8 cellular contexts compared by ENCODE assay signal in the genomic region with DNA sequence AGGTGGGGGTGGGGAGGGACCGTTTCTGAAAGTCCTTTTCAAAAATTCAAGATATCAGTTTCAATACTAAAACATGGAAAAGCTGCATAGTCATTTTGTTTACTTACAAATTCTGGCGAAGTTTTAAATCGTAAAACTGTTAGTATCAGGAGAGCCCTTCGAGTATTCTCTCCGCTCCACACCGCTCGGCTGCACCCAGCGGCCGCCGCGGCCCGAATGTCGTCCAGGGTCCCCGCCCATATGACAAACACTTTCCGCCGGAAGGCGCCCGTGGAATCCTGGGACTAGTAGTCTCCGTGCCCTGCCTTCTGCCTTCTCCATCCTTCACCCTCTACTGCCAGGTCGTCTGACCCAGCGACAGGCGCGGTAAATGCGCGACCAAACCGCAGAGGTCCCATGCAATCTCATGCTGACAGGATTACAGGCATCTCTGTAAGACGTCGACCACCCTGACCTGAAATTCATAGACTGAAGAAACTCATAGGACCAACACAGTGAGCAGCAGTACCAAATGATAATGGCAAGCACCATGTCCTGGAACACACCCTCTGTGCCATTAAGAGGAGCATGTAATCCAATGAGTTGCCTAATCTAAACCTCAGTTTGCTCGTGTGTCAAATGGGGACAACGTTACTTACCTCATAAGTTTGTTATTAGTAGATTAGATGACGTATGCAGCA. TPM values are rescaled to one million over a fixed set of nuclear protein-coding genes. Genes with fewer than 3 reads are reported as not detected.
A peak's percentile ranks its signal among the peaks of the same experiment; 100 is the strongest.
DNase-seq lines count a peak whose midpoint lies in the region; ATAC-seq, FAIRE-seq and TF ChIP-seq lines count a peak whose summit lies in the region.

TOR1AIP2 (minus strand) TSS at position 218 of the 680 bp plus-strand sequence. CDS start 25,138 bp downstream, outside the sequence.

- H3K4me1 ChIP-seq in OCI-LY3 (ENCODE audit: low read length) (peaks cover 38% of the 10 kb centered on the region), endothelial cell of umbilical vein (ENCODE audit: control insufficient read depth, extremely low read depth, insufficient read depth, low read length) (peaks cover 20% of the 10 kb centered on the region)

- H3K27me3 ChIP-seq in OCI-LY3 (ENCODE audit: low read depth, low read length) (no peaks in the 10 kb centered on the region), endothelial cell of umbilical vein (ENCODE audit: control insufficient read depth in 2 of 2, insufficient read depth in 2 of 2, low read length in 2 of 2) (no peaks in the 10 kb centered on the region)

- no peaks in the 10 kb centered on the region for H3K9me3 ChIP-seq in OCI-LY3 (ENCODE audit: insufficient read depth, low read length)
- H3K9me3 ChIP-seq in endothelial cell of umbilical vein (replicated peaks; ENCODE audit: control insufficient read depth, insufficient read depth, low read length): no peaks in the 10 kb centered on the region

- peak within 1 kb of the TSS; percentile 22 for H3K27ac ChIP-seq in OCI-LY3 (ENCODE audit: low read length)
- peak within 1 kb of the TSS; percentile 56 for H3K27ac ChIP-seq in endothelial cell of umbilical vein (ENCODE audit: insufficient read depth, low read depth, low read length)

- H3K4me3 ChIP-seq in OCI-LY3 (ENCODE audit: low read length) (peak within 1 kb of the TSS; percentile 77), endothelial cell of umbilical vein (replicated peaks in 1 of 3; ENCODE audit: insufficient read depth in 1 of 3, low read depth in 1 of 3, low read length in 3 of 3) (peak within 1 kb of the TSS; percentile 74 to 95 (median 89))

- intact Hi-C loops in endothelial cell of umbilical vein (cut with micrococcal nuclease): no loop called here

- H2AFZ ChIP-seq in OCI-LY3 (ENCODE audit: low read depth, low read length) (peak within 1 kb of the TSS; percentile 66), endothelial cell of umbilical vein (ENCODE audit: low read depth, low read length) (peak within 1 kb of the TSS; percentile 34)

- peak within 1 kb of the TSS; percentile 59 for H3K4me2 ChIP-seq in OCI-LY3 (ENCODE audit: low read length)
- H3K4me2 ChIP-seq in endothelial cell of umbilical vein (ENCODE audit: insufficient read depth, low read length): peak within 1 kb of the TSS; percentile 97

- ATAC-seq in GM21381 (IDR thresholded peaks at IDR 0.05; ENCODE audit: unreplicated experiment): peak; percentile 60

- CTCF ChIA-PET in endothelial cell of umbilical vein (lab: Charles Lee): interaction anchor here (0.7 to 1.1 kb wide), 2 partner anchors 63 to 172 kb away, joined by 3 read pairs; no protein-coding TSS in a partner anchor

- H3K36me3 ChIP-seq in OCI-LY3 (replicated peaks; ENCODE audit: low read depth, low read length) (peaks cover 25% of the 10 kb centered on the region), endothelial cell of umbilical vein (ENCODE audit: control insufficient read depth in 2 of 2, extremely low read depth in 1 of 2, insufficient read depth in 2 of 2, low read length in 2 of 2) (peaks cover 0 to 6% of the 10 kb centered on the region in 2 experiments)

- POLR2A ChIA-PET in endothelial cell of umbilical vein (lab: Charles Lee): interaction anchor here (0.6 kb wide), 1 partner anchor 935 kb away, joined by 3 read pairs; no protein-coding TSS in a partner anchor

- H4K20me1 ChIP-seq in OCI-LY3 (ENCODE audit: insufficient read depth, low read length) (peaks cover 13% of the 10 kb centered on the region), endothelial cell of umbilical vein (replicated peaks; ENCODE audit: control insufficient read depth, extremely low read depth, insufficient read depth, low read length) (peaks cover 7% of the 10 kb centered on the region)

- peak; percentile 98 for TF ChIP-seq POLR2A in endothelial cell of umbilical vein (IDR thresholded peaks at IDR 0.05; ENCODE audit: low read depth, low read length)

- no TSS peak for BruUV-seq in endothelial cell of umbilical vein (replicated peaks; lab: Mats Ljungman, UMichigan)

- no peaks in the 10 kb centered on the region for H3K9me1 ChIP-seq in endothelial cell of umbilical vein (replicated peaks; ENCODE audit: control insufficient read depth, extremely low read depth, insufficient read depth, low read length)

- DNase-seq in Caki2 (ENCODE audit: low read depth) (peak; percentile 80), HUDEP-2 (lab: John Stamatoyannopoulos, UW; ENCODE audit: unreplicated experiment in 76 of 76) (peak in 74 of 76 experiments; percentile 16 to 89 (median 74)), endothelial cell of umbilical vein (ENCODE audit: low read depth, low spot score) (peak; percentile 78), middle frontal gyrus (ENCODE audit: extremely low spot score, low spot score) (peak; percentile 85)
- peak; percentile 92 for DNase-seq in activated CD8-positive, alpha-beta memory T cell treated with anti-CD3 and anti-CD28 coated beads, Interleukin-2, amount 50 U/mL, for 48 hours
- peak; percentile 69 to 76 for DNase-seq in stimulated activated CD8-positive, alpha-beta memory T cell treated with anti-CD3 and anti-CD28 coated beads, Interleukin-4, amount 100 ng/mL, for 1 hour (ENCODE audit: low read depth in 2 of 2, low spot score in 1 of 2)

- H3K79me2 ChIP-seq in OCI-LY3 (ENCODE audit: low read length) (peaks cover 58% of the 10 kb centered on the region), endothelial cell of umbilical vein (ENCODE audit: control insufficient read depth, insufficient read depth, low read length) (peaks cover 48% of the 10 kb centered on the region)

- TF ChIP-seq CTCF in OCI-LY3 (IDR thresholded peaks at IDR 0.05; ENCODE audit: low read depth, low read length): no peak
- TF ChIP-seq CTCF in endothelial cell of umbilical vein (IDR thresholded peaks at IDR 0.05; ENCODE audit: extremely low read depth in 1 of 2, insufficient read depth in 1 of 2, low read depth in 1 of 2, low read length in 2 of 2): no peak

- dilution Hi-C loops in endothelial cell of umbilical vein (cut with MboI; ENCODE audit: extremely low pct_ligation_motif_present, low sequenced_read_pairs): no loop called here

- peak within 1 kb of the TSS; percentile 70 for H3K9ac ChIP-seq in OCI-LY3 (ENCODE audit: low read length)
- H3K9ac ChIP-seq in endothelial cell of umbilical vein (replicated peaks; ENCODE audit: extremely low read depth, insufficient read depth, low read length): peak within 1 kb of the TSS; percentile 79

- in situ Hi-C loops in Caki2 (cut with HindIII; ENCODE audit: low pct_unique_long_range_greater_than_20kb, low sequenced_read_pairs): no loop called here

- FAIRE-seq in endothelial cell of umbilical vein (lab: Jason Lieb, UNC): peak; percentile 24

TF ChIP-seq in endothelial cell of umbilical vein, 7 proteins besides CTCF, POLR2A, EP300 and RAD21:
- TF ChIP-seq JUN (IDR thresholded peaks at IDR 0.05; ENCODE audit: borderline replicate concordance, insufficient read depth, insufficient read length, low read depth): no peak
- no peak for TF ChIP-seq GATA2 (IDR thresholded peaks at IDR 0.05; ENCODE audit: insufficient read depth, insufficient read length, low read depth, low read length)
- TF ChIP-seq, protein P1, sequence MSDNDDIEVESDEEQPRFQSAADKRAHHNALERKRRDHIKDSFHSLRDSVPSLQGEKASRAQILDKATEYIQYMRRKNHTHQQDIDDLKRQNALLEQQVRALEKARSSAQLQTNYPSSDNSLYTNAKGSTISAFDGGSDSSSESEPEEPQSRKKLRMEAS (IDR thresholded peaks at IDR 0.05; ENCODE audit: insufficient read depth, insufficient read length): no peak
- TF ChIP-seq FOS (IDR thresholded peaks at IDR 0.05; ENCODE audit: borderline replicate concordance, insufficient read depth, low read length): no peak
- no peak for TF ChIP-seq EZH2 (IDR thresholded peaks at IDR 0.05; ENCODE audit: borderline replicate concordance, low read depth, low read length, severe bottlenecking)
- peak; percentile 97 for TF ChIP-seq POLR2AphosphoS5 (IDR thresholded peaks at IDR 0.05; ENCODE audit: insufficient read depth, low read depth, low read length)
- no peak for TF ChIP-seq MYC (IDR thresholded peaks at IDR 0.05; ENCODE audit: low read depth, low read length)

RNA-seq across cellular contexts. Expression of gene TOR1AIP2, which starts in this region (rescaled TPM):
- 24.1 and 29.1 TPM in 2 replicates for total RNA-seq in Caki2 (2014; rRNA removed; shearing (Covaris generic); ENCODE audit: low replicate concordance)
- total RNA-seq in endothelial cell of umbilical vein: 101 and 102 TPM in 2 replicates
- polyA plus RNA-seq in endothelial cell of umbilical vein: 15.5 and 18.6 TPM in 2 replicates
- 19.3 and 19.8 TPM in 2 replicates for polyA plus RNA-seq in endothelial cell of umbilical vein (2011; cell fraction: cytosol; rRNA removed)
- polyA plus RNA-seq in endothelial cell of umbilical vein (2011; cell fraction: nucleus; rRNA removed): 20.4 and 23.4 TPM in 2 replicates
- polyA plus RNA-seq in endothelial cell of umbilical vein (2012): 15.9 and 27.6 TPM in 2 replicates
- 101 and 105 TPM in 2 replicates for polyA minus RNA-seq in endothelial cell of umbilical vein
- polyA minus RNA-seq in endothelial cell of umbilical vein (2011; cell fraction: cytosol; rRNA and poly(A)+ RNA removed): 61.0 TPM
- polyA minus RNA-seq in endothelial cell of umbilical vein (2011; cell fraction: nucleus; rRNA and poly(A)+ RNA removed): 46.0 and 64.8 TPM in 2 replicates

Comparison
In these comparisons a context has a peak if more than half of its experiments do, and no peak if none do; other contexts are left out.
1. Peak in every context shown above with its lines: DNase-seq, ATAC-seq, H3K4me3 ChIP-seq and H3K27ac ChIP-seq.